Comparison of ENCODE assay signal across 8 cellular contexts in genomic region chr2:157876771-157877108, GRCh38. TPM values are rescaled to one million over a fixed set of nuclear protein-coding genes. Genes with fewer than 3 reads are reported as not detected.
A peak's percentile ranks its signal among the peaks of the same experiment; 100 is the strongest.
DNase-seq lines count a peak whose midpoint lies in the region; ATAC-seq and TF ChIP-seq lines count a peak whose summit lies in the region.

No MANE protein-coding gene starts in this region.

- H3K9me3 ChIP-seq in hepatocyte (ENCODE audit: low read depth), result no peaks in the 10 kb centered on the region

- H3K79me2 ChIP-seq in hepatocyte, result peaks cover 31% of the 10 kb centered on the region

- H3K4me3 Mint-ChIP-seq in stimulated activated effector memory CD8-positive, alpha-beta T cell treated with anti-CD3 and anti-CD28 coated beads, Interleukin-12 subunit alpha, Interleukin-12 subunit beta, amount 100 ng/mL, for 72 hours, result peak overlapping the region; percentile 79

- H4K20me1 ChIP-seq in hepatocyte (ENCODE audit: insufficient read depth, poor library complexity, severe bottlenecking), result peaks cover 19% of the 10 kb centered on the region

- 8% methylated on average over 5 of the region's 14 CpGs for WGBS in hepatocyte (ENCODE audit: low lambda C conversion rate, missing lambda C conversion rate)

- H3K4me2 ChIP-seq in hepatocyte, result peak overlapping the region; percentile 84

- TF ChIP-seq CTCF in VCaP (conservative IDR thresholded peaks at IDR 0.05) (no peak), hepatocyte (IDR thresholded peaks at IDR 0.05; ENCODE audit: poor library complexity) (no peak)

- DNase-seq in NCI-H82 (lab: John Stamatoyannopoulos, UW), result peak; percentile 68
- no peak for DNase-seq in NCI-H82 treated with DMSO at 0.1 percent for 48 hours (lab: John Stamatoyannopoulos, UW; ENCODE audit: unreplicated experiment)
- DNase-seq in hepatocyte (ENCODE audit: low spot score), result no peak
- no peak for DNase-seq in stimulated activated effector memory CD8-positive, alpha-beta T cell treated with anti-CD3 and anti-CD28 coated beads, Interleukin-12 subunit alpha, Interleukin-12 subunit beta, amount 100 ng/mL, for 72 hours (ENCODE audit: low spot score in 2 of 2)
- DNase-seq in stimulated activated naive CD4-positive, alpha-beta T cell treated with Interleukin-2 at 50 U/mL for 16 hours (lab: John Stamatoyannopoulos, UW), result no peak
- no peak for DNase-seq in ecto neural progenitor cell (ENCODE audit: low spot score)

- H3K27me3 ChIP-seq in hepatocyte, result no peaks in the 10 kb centered on the region

- H3K27ac ChIP-seq in VCaP, result peak overlapping the region; percentile 90
- peak overlapping the region; percentile 86 for H3K27ac ChIP-seq in hepatocyte

- H3K9me2 ChIP-seq in hepatocyte (replicated peaks; ENCODE audit: insufficient read depth), result no peaks in the 10 kb centered on the region

- peaks cover 31% of the 10 kb centered on the region for H3K4me1 Mint-ChIP-seq in stimulated activated effector memory CD8-positive, alpha-beta T cell treated with anti-CD3 and anti-CD28 coated beads, Interleukin-12 subunit alpha, Interleukin-12 subunit beta, amount 100 ng/mL, for 72 hours

- H3K4me3 ChIP-seq in hepatocyte, result peak overlapping the region; percentile 51

- ATAC-seq in stimulated activated effector memory CD8-positive, alpha-beta T cell treated with anti-CD3 and anti-CD28 coated beads, Interleukin-12 subunit alpha, Interleukin-12 subunit beta, amount 100 ng/mL, for 72 hours, result no peak
- ATAC-seq in HG03135 (IDR thresholded peaks at IDR 0.05; ENCODE audit: unreplicated experiment), result no peak

- peak overlapping the region; percentile 48 for H3K27ac Mint-ChIP-seq in stimulated activated effector memory CD8-positive, alpha-beta T cell treated with anti-CD3 and anti-CD28 coated beads, Interleukin-12 subunit alpha, Interleukin-12 subunit beta, amount 100 ng/mL, for 72 hours

- no peaks in the 10 kb centered on the region for H3K9me3 Mint-ChIP-seq in stimulated activated effector memory CD8-positive, alpha-beta T cell treated with anti-CD3 and anti-CD28 coated beads, Interleukin-12 subunit alpha, Interleukin-12 subunit beta, amount 100 ng/mL, for 72 hours

- no peaks in the 10 kb centered on the region for H3K36me3 Mint-ChIP-seq in stimulated activated effector memory CD8-positive, alpha-beta T cell treated with anti-CD3 and anti-CD28 coated beads, Interleukin-12 subunit alpha, Interleukin-12 subunit beta, amount 100 ng/mL, for 72 hours

- no peaks in the 10 kb centered on the region for H3K36me3 ChIP-seq in hepatocyte (replicated peaks; ENCODE audit: insufficient read depth, low read depth)

- H3K4me1 ChIP-seq in hepatocyte (ENCODE audit: insufficient read depth), result peaks cover 18% of the 10 kb centered on the region

- H2AFZ ChIP-seq in hepatocyte, result peak overlapping the region; percentile 60

RNA-seq across cellular contexts. Expression of gene ACVR1, which starts 0.6 kb away (rescaled TPM):
- total RNA-seq in hepatocyte, result 19.1 and 19.6 TPM in 2 replicates
- 16.9 and 20.1 TPM in 2 replicates for polyA plus RNA-seq in hepatocyte
